1 cellular context compared by ENCODE assay signal in the genomic region with DNA sequence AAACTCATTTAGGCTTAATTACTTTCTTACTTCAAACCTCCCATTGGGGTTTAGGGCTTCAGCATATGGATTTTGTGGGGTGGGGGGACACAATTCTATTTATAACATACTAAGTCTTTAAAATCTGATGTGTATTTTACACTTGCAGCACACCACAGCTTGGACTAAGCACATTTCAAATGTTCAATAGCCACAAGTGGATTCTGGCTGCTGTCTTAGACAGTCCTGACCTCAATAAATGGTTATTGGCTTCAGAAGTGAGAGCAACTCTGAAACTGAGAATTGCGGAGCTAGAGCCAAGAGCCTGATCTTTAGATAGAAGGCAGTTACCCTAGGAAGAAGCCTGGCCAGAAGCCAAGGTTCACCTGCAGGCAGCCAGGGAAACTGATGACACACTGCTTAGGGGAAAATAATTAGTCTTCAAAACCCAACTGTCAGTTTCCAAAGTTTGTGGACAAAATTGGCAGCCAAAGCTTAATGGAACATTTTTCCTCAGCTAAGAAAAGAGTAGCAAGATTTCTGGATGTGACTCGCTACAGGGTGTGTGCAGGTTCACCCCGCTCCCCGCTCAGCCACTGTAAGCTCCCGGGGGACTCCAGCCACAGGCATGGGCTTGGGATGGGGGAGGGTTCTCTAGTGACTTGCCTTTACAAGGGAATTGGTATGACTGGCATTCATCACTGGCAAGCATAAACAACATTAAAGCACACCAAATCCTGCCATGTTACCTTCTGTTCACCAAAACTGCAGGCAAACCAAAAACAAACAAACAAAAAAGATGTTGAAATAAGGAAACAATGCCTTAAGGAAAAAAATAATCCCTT.
TF ChIP-seq lines count a peak whose summit lies in the region.

No MANE protein-coding gene starts in this region.

TF ChIP-seq in HepG2, 621 proteins besides CTCF, POLR2A, EP300 and RAD21:
- TF ChIP-seq, protein P1, sequence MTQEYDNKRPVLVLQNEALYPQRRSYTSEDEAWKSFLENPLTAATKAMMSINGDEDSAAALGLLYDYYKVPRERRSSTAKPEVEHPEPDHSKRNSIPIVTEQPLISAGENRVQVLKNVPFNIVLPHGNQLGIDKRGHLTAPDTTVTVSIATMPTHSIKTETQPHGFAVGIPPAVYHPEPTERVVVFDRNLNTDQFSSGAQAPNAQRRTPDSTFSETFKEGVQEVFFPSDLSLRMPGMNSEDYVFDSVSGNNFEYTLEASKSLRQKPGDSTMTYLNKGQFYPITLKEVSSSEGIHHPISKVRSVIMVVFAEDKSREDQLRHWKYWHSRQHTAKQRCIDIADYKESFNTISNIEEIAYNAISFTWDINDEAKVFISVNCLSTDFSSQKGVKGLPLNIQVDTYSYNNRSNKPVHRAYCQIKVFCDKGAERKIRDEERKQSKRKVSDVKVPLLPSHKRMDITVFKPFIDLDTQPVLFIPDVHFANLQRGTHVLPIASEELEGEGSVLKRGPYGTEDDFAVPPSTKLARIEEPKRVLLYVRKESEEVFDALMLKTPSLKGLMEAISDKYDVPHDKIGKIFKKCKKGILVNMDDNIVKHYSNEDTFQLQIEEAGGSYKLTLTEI (CRISPR knock-in tag; conservative IDR thresholded peaks at IDR 0.05): no peak
- TF ChIP-seq KAT8 (CRISPR knock-in tag; IDR thresholded peaks at IDR 0.05) (no peak), ZMYM3 (CRISPR knock-in tag; IDR thresholded peaks at IDR 0.05) (no peak), SRSF1 (optimal IDR thresholded peaks at IDR 0.05; ENCODE audit: low read depth, low read length) (no peak), TBP (CRISPR knock-in tag; IDR thresholded peaks at IDR 0.05) (no peak), NRL (CRISPR knock-in tag; IDR thresholded peaks at IDR 0.05; ENCODE audit: borderline replicate concordance) (no peak), MYPOP (CRISPR knock-in tag; IDR thresholded peaks at IDR 0.05) (no peak), RARA (CRISPR knock-in tag; IDR thresholded peaks at IDR 0.05) (no peak)
- TF ChIP-seq, protein P2, sequence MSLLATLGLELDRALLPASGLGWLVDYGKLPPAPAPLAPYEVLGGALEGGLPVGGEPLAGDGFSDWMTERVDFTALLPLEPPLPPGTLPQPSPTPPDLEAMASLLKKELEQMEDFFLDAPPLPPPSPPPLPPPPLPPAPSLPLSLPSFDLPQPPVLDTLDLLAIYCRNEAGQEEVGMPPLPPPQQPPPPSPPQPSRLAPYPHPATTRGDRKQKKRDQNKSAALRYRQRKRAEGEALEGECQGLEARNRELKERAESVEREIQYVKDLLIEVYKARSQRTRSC (CRISPR knock-in tag; IDR thresholded peaks at IDR 0.05; ENCODE audit: low read depth): no peak
- TF ChIP-seq, protein P3, sequence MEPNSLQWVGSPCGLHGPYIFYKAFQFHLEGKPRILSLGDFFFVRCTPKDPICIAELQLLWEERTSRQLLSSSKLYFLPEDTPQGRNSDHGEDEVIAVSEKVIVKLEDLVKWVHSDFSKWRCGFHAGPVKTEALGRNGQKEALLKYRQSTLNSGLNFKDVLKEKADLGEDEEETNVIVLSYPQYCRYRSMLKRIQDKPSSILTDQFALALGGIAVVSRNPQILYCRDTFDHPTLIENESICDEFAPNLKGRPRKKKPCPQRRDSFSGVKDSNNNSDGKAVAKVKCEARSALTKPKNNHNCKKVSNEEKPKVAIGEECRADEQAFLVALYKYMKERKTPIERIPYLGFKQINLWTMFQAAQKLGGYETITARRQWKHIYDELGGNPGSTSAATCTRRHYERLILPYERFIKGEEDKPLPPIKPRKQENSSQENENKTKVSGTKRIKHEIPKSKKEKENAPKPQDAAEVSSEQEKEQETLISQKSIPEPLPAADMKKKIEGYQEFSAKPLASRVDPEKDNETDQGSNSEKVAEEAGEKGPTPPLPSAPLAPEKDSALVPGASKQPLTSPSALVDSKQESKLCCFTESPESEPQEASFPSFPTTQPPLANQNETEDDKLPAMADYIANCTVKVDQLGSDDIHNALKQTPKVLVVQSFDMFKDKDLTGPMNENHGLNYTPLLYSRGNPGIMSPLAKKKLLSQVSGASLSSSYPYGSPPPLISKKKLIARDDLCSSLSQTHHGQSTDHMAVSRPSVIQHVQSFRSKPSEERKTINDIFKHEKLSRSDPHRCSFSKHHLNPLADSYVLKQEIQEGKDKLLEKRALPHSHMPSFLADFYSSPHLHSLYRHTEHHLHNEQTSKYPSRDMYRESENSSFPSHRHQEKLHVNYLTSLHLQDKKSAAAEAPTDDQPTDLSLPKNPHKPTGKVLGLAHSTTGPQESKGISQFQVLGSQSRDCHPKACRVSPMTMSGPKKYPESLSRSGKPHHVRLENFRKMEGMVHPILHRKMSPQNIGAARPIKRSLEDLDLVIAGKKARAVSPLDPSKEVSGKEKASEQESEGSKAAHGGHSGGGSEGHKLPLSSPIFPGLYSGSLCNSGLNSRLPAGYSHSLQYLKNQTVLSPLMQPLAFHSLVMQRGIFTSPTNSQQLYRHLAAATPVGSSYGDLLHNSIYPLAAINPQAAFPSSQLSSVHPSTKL (CRISPR knock-in tag; IDR thresholded peaks at IDR 0.05): no peak
